In the genomic region with DNA sequence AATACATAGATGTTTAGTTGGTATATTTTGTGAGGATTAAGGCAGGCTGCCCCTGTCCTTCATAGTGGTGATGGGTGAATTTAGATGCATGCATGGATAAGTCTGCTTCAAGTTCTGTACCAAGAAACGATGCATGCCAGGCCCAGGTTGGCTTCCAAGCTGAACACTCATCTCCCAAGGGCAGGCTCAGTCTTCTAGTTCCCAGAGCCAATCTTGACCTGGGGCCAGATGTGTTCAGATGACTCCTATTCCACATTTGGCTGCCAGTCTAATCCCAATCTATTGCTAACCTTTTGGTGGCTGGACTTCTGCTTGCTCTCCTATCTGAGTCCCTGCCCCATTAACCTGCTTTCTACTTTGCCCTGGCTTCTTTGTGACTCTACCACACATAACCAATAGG, we compare ENCODE assay signal across 15 cellular contexts. TPM values are rescaled to one million over a fixed set of nuclear protein-coding genes. Genes with fewer than 3 reads are reported as not detected.
A peak's percentile ranks its signal among the peaks of the same experiment; 100 is the strongest.
DNase-seq lines count a peak whose midpoint lies in the region; ATAC-seq and TF ChIP-seq lines count a peak whose summit lies in the region.
"Had no signal": no experiment of that assay in that cellular context is flagged by ENCODE, and none has a peak within 500 bp of the region (broad histone marks: within the 10 kb centered on the region; RNA-seq: fewer than 3 reads in every experiment).

No MANE protein-coding gene starts in this region.

- no peak overlapping the region for H3K27ac Mint-ChIP-seq in activated naive CD4-positive, alpha-beta T cell treated with anti-CD3 and anti-CD28 coated beads, Interleukin-2, amount 50 U/mL, for 72 hours
- H3K27ac Mint-ChIP-seq: CD8-positive, alpha-beta memory T cell had no signal

- DNase-seq in AG20443 (ENCODE audit: low spot score) (peak; percentile 37), coronary artery (ENCODE audit: low spot score) (peak; percentile 79), fibroblast of the aortic adventitia (ENCODE audit: low read depth) (peak; percentile 59), stromal cell of bone marrow (ENCODE audit: low read depth) (peak; percentile 72), kidney glomerular epithelial cell (lab: John Stamatoyannopoulos, UW) (no peak)
- DNase-seq in activated naive CD4-positive, alpha-beta T cell treated with anti-CD3 and anti-CD28 coated beads, Interleukin-2, amount 50 U/mL, for 72 hours (ENCODE audit: low spot score in 2 of 2), result no peak
- DNase-seq: AML-193; Caco-2; CD8-positive, alpha-beta memory T cell; DND-41; GDM1 had no signal

- no peak for TF ChIP-seq CTCF in coronary artery (IDR thresholded peaks at IDR 0.05)
- no peak for TF ChIP-seq CTCF in fibroblast of the aortic adventitia (IDR thresholded peaks at IDR 0.05; ENCODE audit: insufficient read depth, low read length)

- peaks cover 7 to 16% of the 10 kb centered on the region in 2 donors for H3K36me3 Mint-ChIP-seq in activated naive CD4-positive, alpha-beta T cell treated with anti-CD3 and anti-CD28 coated beads, Interleukin-2, amount 50 U/mL, for 72 hours

- ATAC-seq in HG03439 (IDR thresholded peaks at IDR 0.05; ENCODE audit: unreplicated experiment), result no peak
- ATAC-seq in GM18873 (IDR thresholded peaks at IDR 0.05; ENCODE audit: low FRiP score, unreplicated experiment), result no peak
- no peak for ATAC-seq in activated naive CD4-positive, alpha-beta T cell treated with anti-CD3 and anti-CD28 coated beads, Interleukin-2, amount 50 U/mL, for 72 hours

- peak overlapping the region in 1 of 2 donors; percentile 54 for H3K27ac ChIP-seq in coronary artery
- H3K27ac ChIP-seq: 22Rv1, BLaER1 had no signal

- H3K4me3 ChIP-seq in coronary artery, result no peak overlapping the region
- no peak overlapping the region for H3K4me3 ChIP-seq in fibroblast of the aortic adventitia (ENCODE audit: low read depth, low read length)
- H3K4me3 ChIP-seq: BLaER1 had no signal

- peaks cover 8 to 18% of the 10 kb centered on the region in 2 donors for H3K9me3 Mint-ChIP-seq in activated naive CD4-positive, alpha-beta T cell treated with anti-CD3 and anti-CD28 coated beads, Interleukin-2, amount 50 U/mL, for 72 hours

RNA-seq across cellular contexts. Expression of a gene that starts 18.5 kb away (rescaled TPM):
- 43.3 and 123 TPM in 2 replicates for total RNA-seq in fibroblast of the aortic adventitia (ENCODE audit: low replicate concordance)
- 10 to 100 TPM; 23.8 to 35.9 TPM for total RNA-seq in activated naive CD4-positive, alpha-beta T cell treated with anti-CD3 and anti-CD28 coated beads, Interleukin-2, amount 50 U/mL, for 72 hours

Comparison
In these comparisons a context has a peak if more than half of its experiments do, and no peak if none do; other contexts are left out.
1. DNase-seq: peak in AG20443 (single experiment), coronary artery (single experiment), fibroblast of the aortic adventitia (single experiment) and stromal cell of bone marrow (single experiment); none in kidney glomerular epithelial cell (single experiment) and activated naive CD4-positive, alpha-beta T cell treated with anti-CD3 and anti-CD28 coated beads, Interleukin-2, amount 50 U/mL, for 72 hours (0 of 2).